In the genomic region with DNA sequence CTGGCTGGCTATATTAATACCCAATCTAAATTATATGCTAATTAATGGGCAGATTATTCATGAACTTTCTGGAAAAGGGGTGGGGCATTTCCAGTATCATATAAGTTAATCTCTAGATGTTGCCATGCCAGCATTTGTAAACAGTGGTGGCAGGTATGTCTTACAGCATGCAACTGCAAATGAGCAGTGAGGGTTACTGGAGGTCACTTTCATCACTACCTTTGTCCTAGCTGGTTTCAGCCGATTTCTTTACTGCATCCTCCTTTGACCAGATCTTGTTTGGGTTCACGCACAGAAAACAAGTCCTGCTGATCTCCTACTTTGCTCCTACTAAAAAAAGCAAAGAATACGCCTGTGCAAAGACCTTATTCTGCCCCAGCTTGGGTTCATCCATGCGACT, we compare ENCODE assay signal across 23 cellular contexts.
"Had no signal": no experiment of that assay in that cellular context is flagged by ENCODE, and none has a peak within 500 bp of the region (broad histone marks: within the 10 kb centered on the region; RNA-seq: fewer than 3 reads in every experiment).

No MANE protein-coding gene starts in this region.

- H3K4me3 ChIP-seq: left lung, ovary, psoas muscle, sigmoid colon, stomach, thyroid gland, upper lobe of left lung had no signal

- H3K4me1 ChIP-seq: left lung, psoas muscle, sigmoid colon, stomach, thyroid gland, upper lobe of left lung had no signal

- H3K4me3 Mint-ChIP-seq: effector memory CD8-positive, alpha-beta T cell; naive thymus-derived CD8-positive, alpha-beta T cell; nephron progenitor cell; stimulated activated effector memory CD8-positive, alpha-beta T cell treated with anti-CD3 and anti-CD28 coated beads, Interleukin-12 subunit alpha, Interleukin-12 subunit beta, amount 100 ng/mL, for 72 hours had no signal

- H3K36me3 Mint-ChIP-seq: naive thymus-derived CD8-positive, alpha-beta T cell; stimulated activated effector memory CD8-positive, alpha-beta T cell treated with anti-CD3 and anti-CD28 coated beads, Interleukin-12 subunit alpha, Interleukin-12 subunit beta, amount 100 ng/mL, for 72 hours had no signal

- DNase-seq: cortex of kidney; effector memory CD8-positive, alpha-beta T cell; left cardiac atrium; left lung; naive thymus-derived CD8-positive, alpha-beta T cell; nephron progenitor cell; occipital lobe; ovary; posterior cingulate gyrus; psoas muscle; right cardiac atrium; sigmoid colon; stimulated activated CD4-positive, alpha-beta T cell treated with anti-CD3 and anti-CD28 coated beads, Interleukin-2, amount 100 ng/mL, for 24 hours; stimulated activated CD4-positive, alpha-beta T cell treated with anti-CD3 and anti-CD28 coated beads, Interleukin-4, amount 100 ng/mL, for 24 hours; stimulated activated naive CD4-positive, alpha-beta T cell treated with Interleukin-2 at 50 U/mL for 16 hours; stomach; thyroid gland; upper lobe of left lung had no signal

- H3K4me1 Mint-ChIP-seq: naive thymus-derived CD8-positive, alpha-beta T cell; stimulated activated effector memory CD8-positive, alpha-beta T cell treated with anti-CD3 and anti-CD28 coated beads, Interleukin-12 subunit alpha, Interleukin-12 subunit beta, amount 100 ng/mL, for 72 hours had no signal

- H3K9me3 ChIP-seq: left lung, ovary, psoas muscle, sigmoid colon, stomach, thyroid gland, upper lobe of left lung had no signal

- H3K36me3 ChIP-seq: left lung, ovary, sigmoid colon, stomach, thyroid gland, upper lobe of left lung had no signal

- H3K27ac ChIP-seq: left lung, ovary, psoas muscle, sigmoid colon, stomach, thyroid gland, upper lobe of left lung had no signal

- H3K9me3 Mint-ChIP-seq: effector memory CD8-positive, alpha-beta T cell; naive thymus-derived CD8-positive, alpha-beta T cell; stimulated activated effector memory CD8-positive, alpha-beta T cell treated with anti-CD3 and anti-CD28 coated beads, Interleukin-12 subunit alpha, Interleukin-12 subunit beta, amount 100 ng/mL, for 72 hours had no signal

- H3K27ac Mint-ChIP-seq: effector memory CD8-positive, alpha-beta T cell; naive thymus-derived CD8-positive, alpha-beta T cell; nephron progenitor cell; stimulated activated effector memory CD8-positive, alpha-beta T cell treated with anti-CD3 and anti-CD28 coated beads, Interleukin-12 subunit alpha, Interleukin-12 subunit beta, amount 100 ng/mL, for 72 hours had no signal

- H3K27me3 ChIP-seq: left lung, ovary, sigmoid colon, thyroid gland, upper lobe of left lung had no signal

- FAIRE-seq: endometrium, frontal cortex, islet of Langerhans, urothelium cell line had no signal
